In genomic region chr10:78977761-78978305, GRCh38 we compare ENCODE assay signal across 1 cellular context.
TF ChIP-seq lines count a peak whose summit lies in the region.

No MANE protein-coding gene starts in this region.

TF ChIP-seq in HepG2, 621 proteins besides CTCF, POLR2A, EP300 and RAD21 (continued from another document and continues in another):
- no peak for TF ChIP-seq ZNF609 (CRISPR knock-in tag; IDR thresholded peaks at IDR 0.05; ENCODE audit: borderline replicate concordance)
- 0 out of 2 replicates have a peak, but pooled peaks have one; percentile 15 for TF ChIP-seq DPF2 (CRISPR knock-in tag; IDR thresholded peaks at IDR 0.05; ENCODE audit: borderline replicate concordance, low read depth)
- peak; percentile 56; the same call in 1 of the 2 replicates for TF ChIP-seq SMAD3 (CRISPR knock-in tag; IDR thresholded peaks at IDR 0.05)
- TF ChIP-seq ZNF382 (CRISPR knock-in tag; IDR thresholded peaks at IDR 0.05; ENCODE audit: borderline replicate concordance) = no peak
- no peak for TF ChIP-seq ZNF326 (CRISPR knock-in tag; IDR thresholded peaks at IDR 0.05; ENCODE audit: borderline replicate concordance)
- TF ChIP-seq RFX5 (IDR thresholded peaks at IDR 0.05; ENCODE audit: low read depth, low read length) = no peak
- 0 out of 2 replicates have a peak, but pooled peaks have one; percentile 40 for TF ChIP-seq SOX13 (IDR thresholded peaks at IDR 0.05)
- TF ChIP-seq SOX13 (CRISPR knock-in tag; conservative IDR thresholded peaks at IDR 0.05 in 1 of 2, IDR thresholded peaks at IDR 0.05 in 1 of 2) = peak in 1 of 2 experiments; percentile 75; a peak in 2 of 4 replicates
- TF ChIP-seq, protein P1, sequence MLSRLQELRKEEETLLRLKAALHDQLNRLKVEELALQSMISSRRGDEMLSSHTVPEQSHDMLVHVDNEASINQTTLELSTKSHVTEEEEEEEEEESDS (CRISPR knock-in tag; IDR thresholded peaks at IDR 0.05; ENCODE audit: borderline replicate concordance) = no peak
- no peak for TF ChIP-seq MAFK (conservative IDR thresholded peaks at IDR 0.05 in 1 of 2, IDR thresholded peaks at IDR 0.05 in 1 of 2; ENCODE audit: low read length in 2 of 2)
- no peak for TF ChIP-seq USF2 (IDR thresholded peaks at IDR 0.05; ENCODE audit: low read depth, low read length)
- 0 out of 2 replicates have a peak, but pooled peaks have one; percentile 29 for TF ChIP-seq USF2 (CRISPR knock-in tag; IDR thresholded peaks at IDR 0.05; ENCODE audit: borderline replicate concordance)
- no peak for TF ChIP-seq DNMT1 (CRISPR knock-in tag; IDR thresholded peaks at IDR 0.05)
- no peak for TF ChIP-seq KLF15 (CRISPR knock-in tag; IDR thresholded peaks at IDR 0.05; ENCODE audit: borderline replicate concordance)
- TF ChIP-seq GLI4 (CRISPR knock-in tag; IDR thresholded peaks at IDR 0.05; ENCODE audit: borderline replicate concordance) = 0 out of 2 replicates have a peak, but pooled peaks have one; percentile 56
- no peak for TF ChIP-seq NCOR1 (IDR thresholded peaks at IDR 0.05; ENCODE audit: borderline replicate concordance, low read length)
- no peak for TF ChIP-seq ZNF296 (CRISPR knock-in tag; conservative IDR thresholded peaks at IDR 0.05)
- TF ChIP-seq PBX2 (CRISPR knock-in tag; IDR thresholded peaks at IDR 0.05) = no peak
- TF ChIP-seq, protein P2, sequence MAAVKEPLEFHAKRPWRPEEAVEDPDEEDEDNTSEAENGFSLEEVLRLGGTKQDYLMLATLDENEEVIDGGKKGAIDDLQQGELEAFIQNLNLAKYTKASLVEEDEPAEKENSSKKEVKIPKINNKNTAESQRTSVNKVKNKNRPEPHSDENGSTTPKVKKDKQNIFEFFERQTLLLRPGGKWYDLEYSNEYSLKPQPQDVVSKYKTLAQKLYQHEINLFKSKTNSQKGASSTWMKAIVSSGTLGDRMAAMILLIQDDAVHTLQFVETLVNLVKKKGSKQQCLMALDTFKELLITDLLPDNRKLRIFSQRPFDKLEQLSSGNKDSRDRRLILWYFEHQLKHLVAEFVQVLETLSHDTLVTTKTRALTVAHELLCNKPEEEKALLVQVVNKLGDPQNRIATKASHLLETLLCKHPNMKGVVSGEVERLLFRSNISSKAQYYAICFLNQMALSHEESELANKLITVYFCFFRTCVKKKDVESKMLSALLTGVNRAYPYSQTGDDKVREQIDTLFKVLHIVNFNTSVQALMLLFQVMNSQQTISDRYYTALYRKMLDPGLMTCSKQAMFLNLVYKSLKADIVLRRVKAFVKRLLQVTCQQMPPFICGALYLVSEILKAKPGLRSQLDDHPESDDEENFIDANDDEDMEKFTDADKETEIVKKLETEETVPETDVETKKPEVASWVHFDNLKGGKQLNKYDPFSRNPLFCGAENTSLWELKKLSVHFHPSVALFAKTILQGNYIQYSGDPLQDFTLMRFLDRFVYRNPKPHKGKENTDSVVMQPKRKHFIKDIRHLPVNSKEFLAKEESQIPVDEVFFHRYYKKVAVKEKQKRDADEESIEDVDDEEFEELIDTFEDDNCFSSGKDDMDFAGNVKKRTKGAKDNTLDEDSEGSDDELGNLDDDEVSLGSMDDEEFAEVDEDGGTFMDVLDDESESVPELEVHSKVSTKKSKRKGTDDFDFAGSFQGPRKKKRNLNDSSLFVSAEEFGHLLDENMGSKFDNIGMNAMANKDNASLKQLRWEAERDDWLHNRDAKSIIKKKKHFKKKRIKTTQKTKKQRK (IDR thresholded peaks at IDR 0.05; ENCODE audit: low read length) = no peak
- TF ChIP-seq HCFC1 (IDR thresholded peaks at IDR 0.05; ENCODE audit: low read depth, low read length) = no peak
- TF ChIP-seq ZNF121 (CRISPR knock-in tag; IDR thresholded peaks at IDR 0.05) = no peak
- TF ChIP-seq, protein P3, sequence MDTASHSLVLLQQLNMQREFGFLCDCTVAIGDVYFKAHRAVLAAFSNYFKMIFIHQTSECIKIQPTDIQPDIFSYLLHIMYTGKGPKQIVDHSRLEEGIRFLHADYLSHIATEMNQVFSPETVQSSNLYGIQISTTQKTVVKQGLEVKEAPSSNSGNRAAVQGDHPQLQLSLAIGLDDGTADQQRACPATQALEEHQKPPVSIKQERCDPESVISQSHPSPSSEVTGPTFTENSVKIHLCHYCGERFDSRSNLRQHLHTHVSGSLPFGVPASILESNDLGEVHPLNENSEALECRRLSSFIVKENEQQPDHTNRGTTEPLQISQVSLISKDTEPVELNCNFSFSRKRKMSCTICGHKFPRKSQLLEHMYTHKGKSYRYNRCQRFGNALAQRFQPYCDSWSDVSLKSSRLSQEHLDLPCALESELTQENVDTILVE (CRISPR knock-in tag; IDR thresholded peaks at IDR 0.05) = peak; percentile 22; the same call in 1 of the 2 replicates
- no peak for TF ChIP-seq ZSCAN5A (CRISPR knock-in tag; IDR thresholded peaks at IDR 0.05; ENCODE audit: borderline replicate concordance)
- 0 out of 2 replicates have a peak, but pooled peaks have one; percentile 30 for TF ChIP-seq ZFP37 (CRISPR knock-in tag; IDR thresholded peaks at IDR 0.05; ENCODE audit: borderline replicate concordance)
- peak; percentile 28; the same call in 1 of the 2 replicates for TF ChIP-seq SIX4 (CRISPR knock-in tag; IDR thresholded peaks at IDR 0.05)
- no peak for TF ChIP-seq EZH2 (conservative IDR thresholded peaks at IDR 0.05; ENCODE audit: low read depth, low read length)
- no peak for TF ChIP-seq REXO4 (CRISPR knock-in tag; IDR thresholded peaks at IDR 0.05; ENCODE audit: borderline replicate concordance)
- no peak for TF ChIP-seq PREB (CRISPR knock-in tag; IDR thresholded peaks at IDR 0.05)
- no peak for TF ChIP-seq ZNF747 (CRISPR knock-in tag; IDR thresholded peaks at IDR 0.05; ENCODE audit: borderline replicate concordance)
- no peak for TF ChIP-seq PCBP2 (optimal IDR thresholded peaks at IDR 0.05; ENCODE audit: low read depth, low read length, poor library complexity, severe bottlenecking)
- no peak for TF ChIP-seq MLLT10 (CRISPR knock-in tag; IDR thresholded peaks at IDR 0.05)
- TF ChIP-seq ZNF878 (CRISPR knock-in tag; IDR thresholded peaks at IDR 0.05) = no peak
- TF ChIP-seq JDP2 (CRISPR knock-in tag; IDR thresholded peaks at IDR 0.05; ENCODE audit: borderline replicate concordance) = no peak
- TF ChIP-seq TERF1 (CRISPR knock-in tag; IDR thresholded peaks at IDR 0.05) = no peak
- TF ChIP-seq, protein P4, sequence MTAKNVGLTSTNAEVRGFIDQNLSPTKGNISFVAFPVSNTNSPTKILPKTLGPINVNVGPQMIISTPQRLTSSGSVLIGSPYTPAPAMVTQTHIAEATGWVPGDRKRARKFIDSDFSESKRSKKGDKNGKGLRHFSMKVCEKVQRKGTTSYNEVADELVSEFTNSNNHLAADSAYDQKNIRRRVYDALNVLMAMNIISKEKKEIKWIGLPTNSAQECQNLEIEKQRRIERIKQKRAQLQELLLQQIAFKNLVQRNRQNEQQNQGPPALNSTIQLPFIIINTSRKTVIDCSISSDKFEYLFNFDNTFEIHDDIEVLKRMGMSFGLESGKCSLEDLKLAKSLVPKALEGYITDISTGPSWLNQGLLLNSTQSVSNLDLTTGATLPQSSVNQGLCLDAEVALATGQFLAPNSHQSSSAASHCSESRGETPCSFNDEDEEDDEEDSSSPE (CRISPR knock-in tag; IDR thresholded peaks at IDR 0.05) = no peak
- TF ChIP-seq, protein P5, sequence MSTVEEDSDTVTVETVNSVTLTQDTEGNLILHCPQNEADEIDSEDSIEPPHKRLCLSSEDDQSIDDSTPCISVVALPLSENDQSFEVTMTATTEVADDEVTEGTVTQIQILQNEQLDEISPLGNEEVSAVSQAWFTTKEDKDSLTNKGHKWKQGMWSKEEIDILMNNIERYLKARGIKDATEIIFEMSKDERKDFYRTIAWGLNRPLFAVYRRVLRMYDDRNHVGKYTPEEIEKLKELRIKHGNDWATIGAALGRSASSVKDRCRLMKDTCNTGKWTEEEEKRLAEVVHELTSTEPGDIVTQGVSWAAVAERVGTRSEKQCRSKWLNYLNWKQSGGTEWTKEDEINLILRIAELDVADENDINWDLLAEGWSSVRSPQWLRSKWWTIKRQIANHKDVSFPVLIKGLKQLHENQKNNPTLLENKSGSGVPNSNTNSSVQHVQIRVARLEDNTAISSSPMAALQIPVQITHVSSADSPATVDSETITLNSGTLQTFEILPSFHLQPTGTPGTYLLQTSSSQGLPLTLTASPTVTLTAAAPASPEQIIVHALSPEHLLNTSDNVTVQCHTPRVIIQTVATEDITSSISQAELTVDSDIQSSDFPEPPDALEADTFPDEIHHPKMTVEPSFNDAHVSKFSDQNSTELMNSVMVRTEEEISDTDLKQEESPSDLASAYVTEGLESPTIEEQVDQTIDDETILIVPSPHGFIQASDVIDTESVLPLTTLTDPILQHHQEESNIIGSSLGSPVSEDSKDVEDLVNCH (CRISPR knock-in tag; IDR thresholded peaks at IDR 0.05) = no peak
